10 cellular contexts compared by ENCODE assay signal in genomic region chr7:132500727-132501410, GRCh38.
DNase-seq lines count a peak whose midpoint lies in the region; TF ChIP-seq lines count a peak whose summit lies in the region.
"Had no signal": no experiment of that assay in that cellular context is flagged by ENCODE, and none has a peak within 500 bp of the region (broad histone marks: within the 10 kb centered on the region; RNA-seq: fewer than 3 reads in every experiment).

No MANE protein-coding gene starts in this region.

- no peak for TF ChIP-seq CTCF in HEK293 (tag by site-specific recombination; IDR thresholded peaks at IDR 0.05)
- TF ChIP-seq CTCF in astrocyte of the cerebellum (IDR thresholded peaks at IDR 0.05; ENCODE audit: low read depth, low read length, missing control alignments): peak; percentile 54
- peak; percentile 28 for TF ChIP-seq CTCF in hepatocyte (IDR thresholded peaks at IDR 0.05; ENCODE audit: poor library complexity)
- TF ChIP-seq CTCF in spleen (IDR thresholded peaks at IDR 0.05 in 8 of 11, conservative IDR thresholded peaks at IDR 0.05 in 3 of 11): peak in 5 of 11 experiments; percentile 24 to 42 (median 37)

- no peak for TF ChIP-seq POLR2A in spleen (IDR thresholded peaks at IDR 0.05)

- no peak overlapping the region for H2AFZ ChIP-seq in hepatocyte

- no peak overlapping the region for H3K4me3 ChIP-seq in HEK293 (ENCODE audit: low read depth, low read length)
- H3K4me3 ChIP-seq in astrocyte of the cerebellum (ENCODE audit: low read depth, low read length): no peak overlapping the region
- no peak overlapping the region for H3K4me3 ChIP-seq in hepatocyte
- no peak overlapping the region for H3K4me3 ChIP-seq in spleen
- no peak overlapping the region for H3K4me3 ChIP-seq in SJCRH30

- H3K27ac ChIP-seq in HEK293 (ENCODE audit: extremely low read depth, low read depth, low read length): no peak overlapping the region
- no peak overlapping the region for H3K27ac ChIP-seq in hepatocyte
- H3K27ac ChIP-seq in spleen: no peak overlapping the region
- H3K27ac ChIP-seq in SJCRH30: no peak overlapping the region

- in situ Hi-C loops in astrocyte of the cerebellum (cut with HindIII; ENCODE audit: low sequenced_read_pairs): no loop called here

- POLR2A ChIA-PET in HEK293 (lab: Yijun Ruan, JAX): interaction anchor here (0.6 kb wide), 1 partner anchor 134 kb away, joined by 3 read pairs; no protein-coding TSS in a partner anchor

- no peaks in the 10 kb centered on the region for H3K79me2 ChIP-seq in hepatocyte

- 66% methylated on average over 10 of the region's 10 CpGs for WGBS in hepatocyte (ENCODE audit: low lambda C conversion rate, missing lambda C conversion rate)
- WGBS in spleen, 5 donors: 71 to 81% (median 73%) methylated on average over 10 of the region's 10 CpGs

- DNase-seq in astrocyte of the cerebellum (ENCODE audit: low read depth): peak; percentile 56
- peak; percentile 41 for DNase-seq in hepatocyte (ENCODE audit: low spot score)
- peak; percentile 55 for DNase-seq in spleen
- no peak for DNase-seq in stimulated activated CD4-positive, alpha-beta T cell treated with anti-CD3 and anti-CD28 coated beads, Interleukin-1b, Interleukin-23, amount 100 ng/mL, for 48 hours
- DNase-seq in SJCRH30: no peak
- no peak for DNase-seq in AML-193 (lab: John Stamatoyannopoulos, UW)
- no peak for DNase-seq in NCI-H446 (lab: John Stamatoyannopoulos, UW)
- DNase-seq: activated CD8-positive, alpha-beta memory T cell treated with anti-CD3 and anti-CD28 coated beads, Interleukin-2, amount 10 ng/mL, durations not matched to agents 7 days and 5 days; natural killer cell had no signal

- no peaks in the 10 kb centered on the region for H3K9me3 ChIP-seq in HEK293 (ENCODE audit: control insufficient read depth, insufficient read depth, low read depth, low read length)
- no peaks in the 10 kb centered on the region for H3K9me3 ChIP-seq in hepatocyte (ENCODE audit: low read depth)
- H3K9me3 ChIP-seq in spleen: no peaks in the 10 kb centered on the region
- no peaks in the 10 kb centered on the region for H3K9me3 ChIP-seq in SJCRH30 (replicated peaks)

- CTCF ChIA-PET in HEK293 (lab: Yijun Ruan, JAX): interaction anchor here (0.6 kb wide), 1 partner anchor 23 kb away, joined by 3 read pairs; no protein-coding TSS in a partner anchor

- intact Hi-C loops in spleen (cut with DNase I; ENCODE audit: low total_unique reads): no loop called here

- H3K27me3 ChIP-seq in hepatocyte: no peaks in the 10 kb centered on the region
- no peaks in the 10 kb centered on the region for H3K27me3 ChIP-seq in spleen (replicated peaks in 1 of 7)
- H3K27me3 ChIP-seq in SJCRH30: no peaks in the 10 kb centered on the region

- no peak overlapping the region for H3K4me2 ChIP-seq in hepatocyte

- H3K9me2 ChIP-seq in hepatocyte (replicated peaks; ENCODE audit: insufficient read depth): no peaks in the 10 kb centered on the region

- H3K36me3 ChIP-seq in HEK293 (ENCODE audit: control insufficient read depth in 2 of 2, insufficient read depth in 1 of 2, low read length in 2 of 2): no peaks in the 10 kb centered on the region
- H3K36me3 ChIP-seq in hepatocyte (replicated peaks; ENCODE audit: insufficient read depth, low read depth): no peaks in the 10 kb centered on the region
- no peaks in the 10 kb centered on the region for H3K36me3 ChIP-seq in spleen
- no peaks in the 10 kb centered on the region for H3K36me3 ChIP-seq in SJCRH30

- no peaks in the 10 kb centered on the region for H3K4me1 ChIP-seq in HEK293 (ENCODE audit: control insufficient read depth, insufficient read depth, low read length)
- peaks cover 7% of the 10 kb centered on the region for H3K4me1 ChIP-seq in hepatocyte (ENCODE audit: insufficient read depth)
- H3K4me1 ChIP-seq in spleen: peaks cover 0 to 11% (median 0%) of the 10 kb centered on the region in 6 donors
- no peaks in the 10 kb centered on the region for H3K4me1 ChIP-seq in SJCRH30

- H4K20me1 ChIP-seq in hepatocyte (ENCODE audit: insufficient read depth, poor library complexity, severe bottlenecking): no peaks in the 10 kb centered on the region

TF ChIP-seq in HEK293, 187 proteins besides CTCF, POLR2A, EP300 and RAD21:
- TF ChIP-seq ZNF221 (tag by site-specific recombination; IDR thresholded peaks at IDR 0.05; ENCODE audit: borderline replicate concordance): no peak
- TF ChIP-seq ZFHX2 (tag by site-specific recombination; conservative IDR thresholded peaks at IDR 0.05): peak; percentile 16; the same call in 1 of the 2 replicates

Comparison
In these comparisons a context has a peak if more than half of its experiments do, and no peak if none do; other contexts are left out.
1. DNase-seq: peak in astrocyte of the cerebellum (single experiment), hepatocyte (single experiment) and spleen (single experiment); none in stimulated activated CD4-positive, alpha-beta T cell treated with anti-CD3 and anti-CD28 coated beads, Interleukin-1b, Interleukin-23, amount 100 ng/mL, for 48 hours (single experiment), SJCRH30 (0 of 2), AML-193 (0 of 2) and NCI-H446 (0 of 2).